8 cellular contexts compared by ENCODE assay signal in the genomic region with DNA sequence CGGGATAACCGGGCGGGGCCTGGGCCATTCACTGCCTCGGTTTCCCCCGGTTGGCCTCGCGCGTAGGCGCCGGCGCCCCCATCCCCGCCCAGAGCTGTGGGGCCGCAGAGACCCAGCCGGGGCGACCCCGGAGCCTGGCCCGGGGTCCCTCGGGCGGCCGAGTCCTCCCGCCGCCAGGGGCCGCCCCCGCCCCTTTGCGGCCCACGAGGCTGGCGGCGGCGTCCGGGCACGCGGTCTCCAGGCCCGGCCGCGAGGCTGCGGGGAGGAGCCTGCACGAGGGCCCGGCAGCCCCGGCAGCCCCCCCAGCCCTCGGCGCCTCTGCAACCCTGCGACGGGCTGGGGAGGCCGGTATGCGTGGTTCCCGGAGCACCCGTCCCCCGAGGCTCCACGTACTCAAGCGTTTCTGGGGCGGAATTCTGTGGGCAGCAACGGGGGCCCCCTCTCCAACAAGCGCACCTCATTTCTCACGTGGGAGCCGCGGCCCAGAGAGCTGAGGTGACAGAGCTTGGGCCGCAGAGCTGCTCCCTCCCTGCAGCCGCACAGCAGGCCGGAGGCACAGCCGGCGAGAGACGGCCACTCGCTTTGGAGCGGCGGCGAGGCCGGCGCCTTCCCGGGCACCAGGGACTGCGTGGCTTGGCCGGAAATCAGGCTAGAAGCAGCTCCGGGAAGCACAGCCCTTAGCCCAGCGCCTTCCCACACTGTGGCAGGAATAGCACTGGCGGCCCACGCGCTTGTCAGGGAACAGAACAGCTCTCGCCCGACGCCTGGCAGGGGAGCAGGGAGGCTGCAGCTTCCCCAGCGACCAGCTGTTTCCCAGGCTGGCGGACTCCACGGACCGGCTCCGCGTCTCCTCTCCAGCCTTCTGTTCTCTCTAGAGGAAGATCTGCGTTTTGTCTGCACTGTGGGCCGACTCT. TPM values are rescaled to one million over a fixed set of nuclear protein-coding genes. Genes with fewer than 3 reads are reported as not detected.
DNase-seq lines count a peak whose midpoint lies in the region; ATAC-seq and TF ChIP-seq lines count a peak whose summit lies in the region.

No MANE protein-coding gene starts in this region.

- peaks cover 57% of the 10 kb centered on the region for H4K20me1 ChIP-seq in neural progenitor cell (ENCODE audit: low read depth)

- peak overlapping the region; percentile 43 to 48 for H3K4me3 ChIP-seq in foreskin fibroblast (ENCODE audit: low read depth in 1 of 2, low read length in 2 of 2)
- peak overlapping the region; percentile 85 for H3K4me3 ChIP-seq in neural progenitor cell
- H3K4me3 ChIP-seq in upper lobe of left lung, result peak overlapping the region; percentile 42 to 86 (median 74)

- no peak for TF ChIP-seq CTCF in foreskin fibroblast (IDR thresholded peaks at IDR 0.05; ENCODE audit: low read depth, low read length)
- TF ChIP-seq CTCF in neural progenitor cell (IDR thresholded peaks at IDR 0.05), result peak; percentile 43
- TF ChIP-seq CTCF in upper lobe of left lung (IDR thresholded peaks at IDR 0.05), result peak in 4 of 6 experiments; percentile 29 to 41 (median 32)

- peaks cover 56% of the 10 kb centered on the region for H3K4me1 Mint-ChIP-seq in activated T-helper 2 cell treated with anti-CD3 and anti-CD28 coated beads, Interferon-gamma antibody, Interleukin-2, Interleukin-4, amounts not matched to agents 10 μg/mL and 5 μg/mL and 100 μg/mL, durations not matched to agents 14 hours and 24 hours and 36 hours (ENCODE audit: low read depth)
- H3K4me1 Mint-ChIP-seq in neural progenitor cell, result peaks cover 15% of the 10 kb centered on the region

- no peaks in the 10 kb centered on the region for H3K79me2 ChIP-seq in neural progenitor cell (ENCODE audit: low read depth)

- peak overlapping the region; percentile 94 for H3K27ac Mint-ChIP-seq in activated T-helper 2 cell treated with anti-CD3 and anti-CD28 coated beads, Interferon-gamma antibody, Interleukin-2, Interleukin-4, amounts not matched to agents 10 μg/mL and 5 μg/mL and 100 μg/mL, durations not matched to agents 14 hours and 24 hours and 36 hours
- peak overlapping the region; percentile 78 for H3K27ac Mint-ChIP-seq in neural progenitor cell

- H3K4me1 ChIP-seq in neural progenitor cell (peaks cover 11% of the 10 kb centered on the region), upper lobe of left lung (peaks cover 38 to 67% (median 44%) of the 10 kb centered on the region in 4 donors)

- H3K4me3 Mint-ChIP-seq in activated T-helper 2 cell treated with anti-CD3 and anti-CD28 coated beads, Interferon-gamma antibody, Interleukin-2, Interleukin-4, amounts not matched to agents 10 μg/mL and 5 μg/mL and 100 μg/mL, durations not matched to agents 14 hours and 24 hours and 36 hours (ENCODE audit: low read depth), result peak overlapping the region; percentile 81
- peak overlapping the region; percentile 80 for H3K4me3 Mint-ChIP-seq in neural progenitor cell

- peak overlapping the region; percentile 76 for H2AFZ ChIP-seq in neural progenitor cell (replicated peaks)

- peaks cover 41% of the 10 kb centered on the region for H3F3A ChIP-seq in neural progenitor cell (ENCODE audit: low read depth)

- TF ChIP-seq POLR2A in upper lobe of left lung (IDR thresholded peaks at IDR 0.05), result no peak

- peak in 2 of 4 donors; percentile 18 to 56 for TF ChIP-seq EP300 in upper lobe of left lung (IDR thresholded peaks at IDR 0.05)

- no peaks in the 10 kb centered on the region for H3K27me3 Mint-ChIP-seq in activated T-helper 2 cell treated with anti-CD3 and anti-CD28 coated beads, Interferon-gamma antibody, Interleukin-2, Interleukin-4, amounts not matched to agents 10 μg/mL and 5 μg/mL and 100 μg/mL, durations not matched to agents 14 hours and 24 hours and 36 hours (ENCODE audit: low read depth)
- peaks cover 8% of the 10 kb centered on the region for H3K27me3 Mint-ChIP-seq in neural progenitor cell (ENCODE audit: insufficient read depth, low read depth)

- peaks cover 12% of the 10 kb centered on the region for H3K27me3 ChIP-seq in neural progenitor cell
- H3K27me3 ChIP-seq in upper lobe of left lung, result no peaks in the 10 kb centered on the region

- peak overlapping the region; percentile 98 for H3K4me2 ChIP-seq in neural progenitor cell

- H3K9me3 Mint-ChIP-seq in activated T-helper 2 cell treated with anti-CD3 and anti-CD28 coated beads, Interferon-gamma antibody, Interleukin-2, Interleukin-4, amounts not matched to agents 10 μg/mL and 5 μg/mL and 100 μg/mL, durations not matched to agents 14 hours and 24 hours and 36 hours, result no peaks in the 10 kb centered on the region
- no peaks in the 10 kb centered on the region for H3K9me3 Mint-ChIP-seq in neural progenitor cell

- H3K36me3 ChIP-seq in neural progenitor cell (no peaks in the 10 kb centered on the region), upper lobe of left lung (peaks cover 0 to 30% (median 18%) of the 10 kb centered on the region in 4 donors)

- WGBS in upper lobe of left lung, 2 donors, result 9% methylated on average over 41 of the region's 87 CpGs; no CpG with 5 or more reads in 1 of the 2 donors

- ATAC-seq in upper lobe of left lung (ENCODE audit: low FRiP score in 2 of 2), result peak in 1 of 2 donors; percentile 39
- ATAC-seq in GM21367 (IDR thresholded peaks at IDR 0.05; ENCODE audit: unreplicated experiment), result no peak

- no peak overlapping the region for H3K9ac ChIP-seq in neural progenitor cell

- H3K27ac ChIP-seq in neural progenitor cell, result peak overlapping the region; percentile 68
- H3K27ac ChIP-seq in upper lobe of left lung, result peak overlapping the region; percentile 88 to 92 (median 90)

- peak; percentile 67 for DNase-seq in NCI-H82 (lab: John Stamatoyannopoulos, UW)
- no peak for DNase-seq in NCI-H82 treated with DMSO at 0.1 percent for 48 hours (lab: John Stamatoyannopoulos, UW; ENCODE audit: unreplicated experiment)
- DNase-seq in NCI-H510A treated with DMSO at 0.1 percent for 48 hours (lab: John Stamatoyannopoulos, UW), result peak; percentile 59
- DNase-seq in activated T-helper 2 cell treated with anti-CD3 and anti-CD28 coated beads, Interferon-gamma antibody, Interleukin-2, Interleukin-4, amounts not matched to agents 10 μg/mL and 5 μg/mL and 100 μg/mL, durations not matched to agents 14 hours and 24 hours and 36 hours (ENCODE audit: low spot score), result peak; percentile 53
- peak; percentile 59 to 74 for DNase-seq in foreskin fibroblast
- peak; percentile 74 for DNase-seq in neural progenitor cell (ENCODE audit: low spot score)
- peak; percentile 50 to 89 for DNase-seq in upper lobe of left lung

- H3K9me3 ChIP-seq in neural progenitor cell (ENCODE audit: low read depth) (no peaks in the 10 kb centered on the region), upper lobe of left lung (no peaks in the 10 kb centered on the region)

- peaks cover 62% of the 10 kb centered on the region for H3K36me3 Mint-ChIP-seq in activated T-helper 2 cell treated with anti-CD3 and anti-CD28 coated beads, Interferon-gamma antibody, Interleukin-2, Interleukin-4, amounts not matched to agents 10 μg/mL and 5 μg/mL and 100 μg/mL, durations not matched to agents 14 hours and 24 hours and 36 hours (ENCODE audit: low read depth)
- peaks cover 15% of the 10 kb centered on the region for H3K36me3 Mint-ChIP-seq in neural progenitor cell

- intact Hi-C loops in activated T-helper 2 cell treated with anti-CD3 and anti-CD28 coated beads, Interferon-gamma antibody, Interleukin-2, Interleukin-4, amounts not matched to agents 10 μg/mL and 5 μg/mL and 100 μg/mL, durations not matched to agents 14 hours and 24 hours and 36 hours (cut with micrococcal nuclease), result loop anchor here (2.0 kb wide), 2 partner anchors 126 to 142 kb away; partner anchors contain the start of genes FTSJ3, PSMC5 and SMARCD2

RNA-seq across cellular contexts. Expression of gene LIMD2, which starts 0.9 kb away (rescaled TPM):
- 178 and 182 TPM in 2 replicates for total RNA-seq in activated T-helper 2 cell treated with anti-CD3 and anti-CD28 coated beads, Interferon-gamma antibody, Interleukin-2, Interleukin-4, amounts not matched to agents 10 μg/mL and 5 μg/mL and 100 μg/mL, durations not matched to agents 14 hours and 24 hours and 36 hours
- total RNA-seq in neural progenitor cell (ENCODE audit: low replicate concordance) (7.0 and 36.9 TPM in 2 replicates), upper lobe of left lung (100 to 1,000 TPM in 1 of 6 donors, 10 to 100 TPM in 5; 13.2 to 115 (median 21.6) TPM)

RNA-seq across cellular contexts. Expression of gene STRADA, which starts 40.8 kb away (rescaled TPM):
- 54.0 and 57.4 TPM in 2 replicates for total RNA-seq in activated T-helper 2 cell treated with anti-CD3 and anti-CD28 coated beads, Interferon-gamma antibody, Interleukin-2, Interleukin-4, amounts not matched to agents 10 μg/mL and 5 μg/mL and 100 μg/mL, durations not matched to agents 14 hours and 24 hours and 36 hours
- total RNA-seq in neural progenitor cell (ENCODE audit: low replicate concordance), result 46.6 and 69.6 TPM in 2 replicates
- 10 to 100 TPM; 18.7 to 60.8 (median 32.4) TPM for total RNA-seq in upper lobe of left lung
